ENCODE assay signal across 9 cellular contexts in genomic region chr6:139882977-139883728, GRCh38.
DNase-seq lines count a peak whose midpoint lies in the region; ATAC-seq and TF ChIP-seq lines count a peak whose summit lies in the region.
"Had no signal": no experiment of that assay in that cellular context is flagged by ENCODE, and none has a peak within 500 bp of the region (broad histone marks: within the 10 kb centered on the region; RNA-seq: fewer than 3 reads in every experiment).

No MANE protein-coding gene starts in this region.

- H3K27me3 ChIP-seq in iPS-18a (ENCODE audit: control insufficient read depth, insufficient read depth, low read length) = no peaks in the 10 kb centered on the region

- H3K4me3 ChIP-seq in iPS-18a (ENCODE audit: low read length) = no peak overlapping the region

- H3K27ac Mint-ChIP-seq in activated naive CD8-positive, alpha-beta T cell treated with anti-CD3 and anti-CD28 coated beads for 36 hours = no peak overlapping the region

- H3K27me3 Mint-ChIP-seq in activated naive CD8-positive, alpha-beta T cell treated with anti-CD3 and anti-CD28 coated beads for 36 hours = no peaks in the 10 kb centered on the region

- no peaks in the 10 kb centered on the region for H3K36me3 Mint-ChIP-seq in activated naive CD8-positive, alpha-beta T cell treated with anti-CD3 and anti-CD28 coated beads for 36 hours

- peaks cover 67% of the 10 kb centered on the region for H3K4me1 ChIP-seq in iPS-18a (ENCODE audit: control insufficient read depth, low read depth, low read length)

- no peak for DNase-seq in Right ventricle myocardium inferior (ENCODE audit: missing footprints)
- no peak for DNase-seq in cardiac septum (ENCODE audit: low spot score)
- no peak for DNase-seq in activated naive CD8-positive, alpha-beta T cell treated with anti-CD3 and anti-CD28 coated beads for 36 hours
- no peak for DNase-seq in NK-92 treated with Interleukin-12 subunit alpha and Interleukin-12 subunit beta, amount 100 ng/mL, for 24 hours (lab: John Stamatoyannopoulos, UW)
- no peak for DNase-seq in activated CD4-positive, CD25-positive, alpha-beta regulatory T cell (lab: John Stamatoyannopoulos, UW)
- DNase-seq: DMS79 treated with DMSO at 0.1 percent for 48 hours had no signal

- no peak overlapping the region for H3K9ac ChIP-seq in iPS-18a (ENCODE audit: low read length)

- no peaks in the 10 kb centered on the region for H3K4me1 Mint-ChIP-seq in activated naive CD8-positive, alpha-beta T cell treated with anti-CD3 and anti-CD28 coated beads for 36 hours

- H3K9me3 Mint-ChIP-seq in activated naive CD8-positive, alpha-beta T cell treated with anti-CD3 and anti-CD28 coated beads for 36 hours = no peaks in the 10 kb centered on the region

- ATAC-seq in Right ventricle myocardium inferior (peak; percentile 83), SK-N-SH treated with all-trans-retinoic acid at 6 μM for 48 hours (peak; percentile 70), GM18873 (IDR thresholded peaks at IDR 0.05; ENCODE audit: low FRiP score, unreplicated experiment) (no peak)

- intact Hi-C loops in Right ventricle myocardium inferior (cut with DNase I) (loop anchor here (2.0 to 5.0 kb wide), 5 partner anchors 94 to 558 kb away; partner anchors contain the start of gene CITED2), cardiac septum (cut with DNase I) (loop anchor here (2.0 to 5.0 kb wide), 4 partner anchors 94 to 1679 kb away; no protein-coding TSS in a partner anchor)

- H3K9me3 ChIP-seq in iPS-18a (ENCODE audit: control insufficient read depth, low read depth, low read length) = no peaks in the 10 kb centered on the region

- peak overlapping the region; percentile 11 for H3K27ac ChIP-seq in iPS-18a (ENCODE audit: low read length)

- no peaks in the 10 kb centered on the region for H3K36me3 ChIP-seq in iPS-18a (ENCODE audit: control insufficient read depth, low read depth, low read length)

- no peak overlapping the region for H3K4me3 Mint-ChIP-seq in activated naive CD8-positive, alpha-beta T cell treated with anti-CD3 and anti-CD28 coated beads for 36 hours

TF ChIP-seq in SK-N-SH treated with all-trans-retinoic acid at 6 μM for 48 hours, 23 proteins besides CTCF, POLR2A, EP300 and RAD21:
- TF ChIP-seq ARNTL (CRISPR knock-in tag; IDR thresholded peaks at IDR 0.05; ENCODE audit: borderline replicate concordance, low read depth) = no peak
- no peak for TF ChIP-seq ZNF8 (CRISPR knock-in tag; IDR thresholded peaks at IDR 0.05)
- no peak for TF ChIP-seq OSR1 (CRISPR knock-in tag; IDR thresholded peaks at IDR 0.05)
- no peak for TF ChIP-seq GLIS3 (CRISPR knock-in tag; IDR thresholded peaks at IDR 0.05)
- TF ChIP-seq RARB (CRISPR knock-in tag; IDR thresholded peaks at IDR 0.05) = no peak
- no peak for TF ChIP-seq ZNF70 (CRISPR knock-in tag; IDR thresholded peaks at IDR 0.05)
- TF ChIP-seq ZFP30 (CRISPR knock-in tag; IDR thresholded peaks at IDR 0.05) = no peak
- no peak for TF ChIP-seq PATZ1 (CRISPR knock-in tag; IDR thresholded peaks at IDR 0.05; ENCODE audit: borderline replicate concordance)
- no peak for TF ChIP-seq TCF4 (CRISPR knock-in tag; IDR thresholded peaks at IDR 0.05; ENCODE audit: borderline replicate concordance)
- no peak for TF ChIP-seq BACH2 (CRISPR knock-in tag; IDR thresholded peaks at IDR 0.05; ENCODE audit: borderline replicate concordance)
- no peak for TF ChIP-seq TSHZ2 (CRISPR knock-in tag; IDR thresholded peaks at IDR 0.05)
- no peak for TF ChIP-seq ISL1 (CRISPR knock-in tag; IDR thresholded peaks at IDR 0.05)
- TF ChIP-seq ZC3H10 (CRISPR knock-in tag; IDR thresholded peaks at IDR 0.05) = no peak
- no peak for TF ChIP-seq CSDC2 (CRISPR knock-in tag; IDR thresholded peaks at IDR 0.05)
- TF ChIP-seq CREB5 (CRISPR knock-in tag; IDR thresholded peaks at IDR 0.05; ENCODE audit: low read depth) = no peak
- no peak for TF ChIP-seq ZFP3 (CRISPR knock-in tag; IDR thresholded peaks at IDR 0.05)
- no peak for TF ChIP-seq POU6F1 (CRISPR knock-in tag; IDR thresholded peaks at IDR 0.05; ENCODE audit: borderline replicate concordance, low read depth)
- no peak for TF ChIP-seq TOX (CRISPR knock-in tag; IDR thresholded peaks at IDR 0.05; ENCODE audit: borderline replicate concordance)
- no peak for TF ChIP-seq ZNF565 (CRISPR knock-in tag; conservative IDR thresholded peaks at IDR 0.05; ENCODE audit: low read depth)
